Comparison of ENCODE assay signal across 8 cellular contexts in genomic region chr19:19385131-19385899, GRCh38. TPM values are rescaled to one million over a fixed set of nuclear protein-coding genes. Genes with fewer than 3 reads are reported as not detected.
DNase-seq lines count a peak whose midpoint lies in the region; ATAC-seq and TF ChIP-seq lines count a peak whose summit lies in the region.

No MANE protein-coding gene starts in this region.

- H4K20me1 ChIP-seq in DOHH2 (ENCODE audit: control insufficient read depth, insufficient read depth, low read depth, low read length), result peaks cover 3% of the 10 kb centered on the region; the same call in 1 of the 2 replicates

- H3K36me3 ChIP-seq in DOHH2 (ENCODE audit: control insufficient read depth, low read length) (peaks cover 20% of the 10 kb centered on the region), KOPT-K1 (ENCODE audit: insufficient read depth, low read length) (no peaks in the 10 kb centered on the region), Peyer's patch (no peaks in the 10 kb centered on the region), esophagus squamous epithelium (no peaks in the 10 kb centered on the region)

- TF ChIP-seq CTCF in DOHH2 (IDR thresholded peaks at IDR 0.05; ENCODE audit: low read depth, low read length, poor library complexity, severe bottlenecking), result no peak
- TF ChIP-seq CTCF in Peyer's patch (IDR thresholded peaks at IDR 0.05), result peak in 2 of 6 experiments; percentile 33 to 36
- TF ChIP-seq CTCF in esophagus squamous epithelium (IDR thresholded peaks at IDR 0.05), result peak in 5 of 6 experiments; percentile 7 to 24 (median 11)

- H3K79me2 ChIP-seq in DOHH2 (ENCODE audit: control insufficient read depth, low read length), result peaks cover 48% of the 10 kb centered on the region

- H3K9me3 ChIP-seq in DOHH2 (ENCODE audit: control insufficient read depth, insufficient read depth, low read length) (no peaks in the 10 kb centered on the region), KOPT-K1 (ENCODE audit: insufficient read depth, low read length, poor library complexity, severe bottlenecking) (no peaks in the 10 kb centered on the region), Peyer's patch (no peaks in the 10 kb centered on the region), esophagus squamous epithelium (no peaks in the 10 kb centered on the region)

- H3K27me3 ChIP-seq in DOHH2 (ENCODE audit: control insufficient read depth, low read length) (no peaks in the 10 kb centered on the region), Peyer's patch (no peaks in the 10 kb centered on the region), esophagus squamous epithelium (no peaks in the 10 kb centered on the region)

- no peaks in the 10 kb centered on the region for H3K9me2 ChIP-seq in DOHH2 (replicated peaks; ENCODE audit: control insufficient read depth, low read length)

- TF ChIP-seq POLR2A in Peyer's patch (IDR thresholded peaks at IDR 0.05) (peak; percentile 51 to 60), esophagus squamous epithelium (IDR thresholded peaks at IDR 0.05) (peak in 3 of 4 donors; percentile 40 to 60 (median 52))

- 0% methylated on average over 7 to 22 of the region's 75 CpGs for WGBS in esophagus squamous epithelium, 2 donors

- ATAC-seq in GM21825 (IDR thresholded peaks at IDR 0.05; ENCODE audit: unreplicated experiment), result peak; percentile 90

- peak overlapping the region; percentile 61 for H3K4me2 ChIP-seq in DOHH2 (ENCODE audit: low read length)

- DNase-seq in Peyer's patch (peak; percentile 100), activated T-helper 1 cell treated with Interleukin-2 at 50 U/mL for 16 hours (ENCODE audit: low read depth) (peak; percentile 99), esophagus squamous epithelium (lab: John Stamatoyannopoulos, UW) (peak; percentile 99), myocyte (ENCODE audit: low read depth) (peak; percentile 100)
- DNase-seq in stimulated activated CD8-positive, alpha-beta memory T cell treated with anti-CD3 and anti-CD28 coated beads, Interleukin-7, amount 100 ng/mL, for 4 hours (ENCODE audit: low read depth in 2 of 2), result peak; percentile 98 to 99

- H3K4me3 ChIP-seq in DOHH2 (ENCODE audit: low read length), result peak overlapping the region; percentile 70
- H3K4me3 ChIP-seq in Peyer's patch, result peak overlapping the region; percentile 78 to 89 (median 88)
- peak overlapping the region; percentile 72 to 91 (median 84) for H3K4me3 ChIP-seq in esophagus squamous epithelium

- peak overlapping the region; percentile 81; the same call in 1 of the 2 replicates for H3K27ac ChIP-seq in DOHH2 (ENCODE audit: low read depth, low read length)
- H3K27ac ChIP-seq in KOPT-K1 (ENCODE audit: low read depth, low read length, poor library complexity, severe bottlenecking), result peak overlapping the region; percentile 90
- H3K27ac ChIP-seq in Peyer's patch, result peak overlapping the region; percentile 86 to 95 (median 89)
- peak overlapping the region; percentile 91 to 97 (median 95) for H3K27ac ChIP-seq in esophagus squamous epithelium

- intact Hi-C loops in esophagus squamous epithelium (cut with DNase I), result no loop called here

- peaks cover 45% of the 10 kb centered on the region for H3K4me1 ChIP-seq in DOHH2 (ENCODE audit: control insufficient read depth, low read length)
- peaks cover 0 to 57% (median 12%) of the 10 kb centered on the region in 4 donors for H3K4me1 ChIP-seq in Peyer's patch
- H3K4me1 ChIP-seq in esophagus squamous epithelium, result peaks cover 37 to 88% (median 51%) of the 10 kb centered on the region in 3 donors

- peaks cover 3% of the 10 kb centered on the region; the same call in 1 of the 2 replicates for H3F3A ChIP-seq in DOHH2 (ENCODE audit: control insufficient read depth, insufficient read depth)

RNA-seq across cellular contexts. Expression of gene GATAD2A, which starts 20.2 kb away (rescaled TPM):
- total RNA-seq in Peyer's patch, result 10 to 100 TPM; 67.8 to 99.9 (median 79.8) TPM
- 10 to 100 TPM; 39.7 to 81.4 (median 41.6) TPM for total RNA-seq in esophagus squamous epithelium
- total RNA-seq in myocyte, result 49.5 and 65.8 TPM in 2 replicates
- 65.0 TPM for polyA plus RNA-seq in myocyte (2012)

Comparison
In these comparisons a context has a peak if more than half of its experiments do, and no peak if none do; other contexts are left out.
1. Peak in every context shown above with its lines: DNase-seq, ATAC-seq, H3K4me3 ChIP-seq and H3K27ac ChIP-seq.